Comparison of ENCODE assay signal across 1 cellular context in the genomic region with DNA sequence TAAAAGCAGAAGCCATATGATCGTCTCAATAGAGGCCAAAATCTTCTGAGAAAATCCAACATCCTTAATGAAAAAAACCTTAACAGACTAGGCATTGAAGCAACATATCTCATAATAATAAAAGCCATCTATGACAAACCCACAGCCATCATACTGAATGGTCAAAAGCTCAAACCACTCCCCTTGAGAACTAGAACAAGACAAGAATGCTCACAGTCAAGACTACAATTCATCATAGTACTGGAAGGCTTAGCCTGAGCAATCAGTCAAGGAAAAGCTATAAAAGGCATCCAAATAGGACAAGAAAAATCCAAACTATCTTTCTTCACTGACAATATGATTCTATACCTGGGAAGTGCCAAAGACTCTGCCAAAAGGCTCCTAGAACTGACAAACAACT.
TF ChIP-seq lines count a peak whose summit lies in the region.

No MANE protein-coding gene starts in this region.

TF ChIP-seq in SK-N-SH treated with all-trans-retinoic acid at 6 μM for 48 hours, 23 proteins besides CTCF, POLR2A, EP300 and RAD21 (continued from another document):
- TF ChIP-seq, protein P1, sequence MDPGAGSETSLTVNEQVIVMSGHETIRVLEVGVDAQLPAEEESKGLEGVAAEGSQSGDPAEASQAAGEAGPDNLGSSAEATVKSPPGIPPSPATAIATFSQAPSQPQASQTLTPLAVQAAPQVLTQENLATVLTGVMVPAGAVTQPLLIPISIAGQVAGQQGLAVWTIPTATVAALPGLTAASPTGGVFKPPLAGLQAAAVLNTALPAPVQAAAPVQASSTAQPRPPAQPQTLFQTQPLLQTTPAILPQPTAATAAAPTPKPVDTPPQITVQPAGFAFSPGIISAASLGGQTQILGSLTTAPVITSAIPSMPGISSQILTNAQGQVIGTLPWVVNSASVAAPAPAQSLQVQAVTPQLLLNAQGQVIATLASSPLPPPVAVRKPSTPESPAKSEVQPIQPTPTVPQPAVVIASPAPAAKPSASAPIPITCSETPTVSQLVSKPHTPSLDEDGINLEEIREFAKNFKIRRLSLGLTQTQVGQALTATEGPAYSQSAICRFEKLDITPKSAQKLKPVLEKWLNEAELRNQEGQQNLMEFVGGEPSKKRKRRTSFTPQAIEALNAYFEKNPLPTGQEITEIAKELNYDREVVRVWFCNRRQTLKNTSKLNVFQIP (CRISPR knock-in tag; IDR thresholded peaks at IDR 0.05; ENCODE audit: borderline replicate concordance, low read depth) = no peak
- TF ChIP-seq SNAI2 (CRISPR knock-in tag; IDR thresholded peaks at IDR 0.05) = no peak
- TF ChIP-seq ZC3H10 (CRISPR knock-in tag; IDR thresholded peaks at IDR 0.05) = no peak
- no peak for TF ChIP-seq ZFP3 (CRISPR knock-in tag; IDR thresholded peaks at IDR 0.05)
- TF ChIP-seq TCF4 (CRISPR knock-in tag; IDR thresholded peaks at IDR 0.05; ENCODE audit: borderline replicate concordance) = no peak
- no peak for TF ChIP-seq ESRRG (CRISPR knock-in tag; IDR thresholded peaks at IDR 0.05)
- TF ChIP-seq ZNF70 (CRISPR knock-in tag; IDR thresholded peaks at IDR 0.05) = no peak
- no peak for TF ChIP-seq ISL1 (CRISPR knock-in tag; IDR thresholded peaks at IDR 0.05)
- TF ChIP-seq RARB (CRISPR knock-in tag; IDR thresholded peaks at IDR 0.05) = no peak
- TF ChIP-seq CSDC2 (CRISPR knock-in tag; IDR thresholded peaks at IDR 0.05) = no peak
- TF ChIP-seq, protein P2, sequence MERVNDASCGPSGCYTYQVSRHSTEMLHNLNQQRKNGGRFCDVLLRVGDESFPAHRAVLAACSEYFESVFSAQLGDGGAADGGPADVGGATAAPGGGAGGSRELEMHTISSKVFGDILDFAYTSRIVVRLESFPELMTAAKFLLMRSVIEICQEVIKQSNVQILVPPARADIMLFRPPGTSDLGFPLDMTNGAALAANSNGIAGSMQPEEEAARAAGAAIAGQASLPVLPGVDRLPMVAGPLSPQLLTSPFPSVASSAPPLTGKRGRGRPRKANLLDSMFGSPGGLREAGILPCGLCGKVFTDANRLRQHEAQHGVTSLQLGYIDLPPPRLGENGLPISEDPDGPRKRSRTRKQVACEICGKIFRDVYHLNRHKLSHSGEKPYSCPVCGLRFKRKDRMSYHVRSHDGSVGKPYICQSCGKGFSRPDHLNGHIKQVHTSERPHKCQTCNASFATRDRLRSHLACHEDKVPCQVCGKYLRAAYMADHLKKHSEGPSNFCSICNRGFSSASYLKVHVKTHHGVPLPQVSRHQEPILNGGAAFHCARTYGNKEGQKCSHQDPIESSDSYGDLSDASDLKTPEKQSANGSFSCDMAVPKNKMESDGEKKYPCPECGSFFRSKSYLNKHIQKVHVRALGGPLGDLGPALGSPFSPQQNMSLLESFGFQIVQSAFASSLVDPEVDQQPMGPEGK (CRISPR knock-in tag; IDR thresholded peaks at IDR 0.05; ENCODE audit: borderline replicate concordance) = no peak
- TF ChIP-seq, protein P3, sequence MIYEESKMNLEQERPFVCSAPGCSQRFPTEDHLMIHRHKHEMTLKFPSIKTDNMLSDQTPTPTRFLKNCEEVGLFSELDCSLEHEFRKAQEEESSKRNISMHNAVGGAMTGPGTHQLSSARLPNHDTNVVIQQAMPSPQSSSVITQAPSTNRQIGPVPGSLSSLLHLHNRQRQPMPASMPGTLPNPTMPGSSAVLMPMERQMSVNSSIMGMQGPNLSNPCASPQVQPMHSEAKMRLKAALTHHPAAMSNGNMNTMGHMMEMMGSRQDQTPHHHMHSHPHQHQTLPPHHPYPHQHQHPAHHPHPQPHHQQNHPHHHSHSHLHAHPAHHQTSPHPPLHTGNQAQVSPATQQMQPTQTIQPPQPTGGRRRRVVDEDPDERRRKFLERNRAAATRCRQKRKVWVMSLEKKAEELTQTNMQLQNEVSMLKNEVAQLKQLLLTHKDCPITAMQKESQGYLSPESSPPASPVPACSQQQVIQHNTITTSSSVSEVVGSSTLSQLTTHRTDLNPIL (CRISPR knock-in tag; IDR thresholded peaks at IDR 0.05; ENCODE audit: low read depth) = no peak
- TF ChIP-seq, protein P4, sequence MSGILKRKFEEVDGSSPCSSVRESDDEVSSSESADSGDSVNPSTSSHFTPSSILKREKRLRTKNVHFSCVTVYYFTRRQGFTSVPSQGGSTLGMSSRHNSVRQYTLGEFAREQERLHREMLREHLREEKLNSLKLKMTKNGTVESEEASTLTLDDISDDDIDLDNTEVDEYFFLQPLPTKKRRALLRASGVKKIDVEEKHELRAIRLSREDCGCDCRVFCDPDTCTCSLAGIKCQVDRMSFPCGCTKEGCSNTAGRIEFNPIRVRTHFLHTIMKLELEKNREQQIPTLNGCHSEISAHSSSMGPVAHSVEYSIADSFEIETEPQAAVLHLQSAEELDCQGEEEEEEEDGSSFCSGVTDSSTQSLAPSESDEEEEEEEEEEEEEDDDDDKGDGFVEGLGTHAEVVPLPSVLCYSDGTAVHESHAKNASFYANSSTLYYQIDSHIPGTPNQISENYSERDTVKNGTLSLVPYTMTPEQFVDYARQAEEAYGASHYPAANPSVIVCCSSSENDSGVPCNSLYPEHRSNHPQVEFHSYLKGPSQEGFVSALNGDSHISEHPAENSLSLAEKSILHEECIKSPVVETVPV (CRISPR knock-in tag; IDR thresholded peaks at IDR 0.05) = no peak
- TF ChIP-seq TOX (CRISPR knock-in tag; IDR thresholded peaks at IDR 0.05; ENCODE audit: borderline replicate concordance) = no peak
- no peak for TF ChIP-seq OSR1 (CRISPR knock-in tag; IDR thresholded peaks at IDR 0.05)
